16 cellular contexts compared by ENCODE assay signal in genomic region chr4:146976145-146976544, GRCh38. TPM values are rescaled to one million over a fixed set of nuclear protein-coding genes. Genes with fewer than 3 reads are reported as not detected.
A peak's percentile ranks its signal among the peaks of the same experiment; 100 is the strongest.
DNase-seq lines count a peak whose midpoint lies in the region; ATAC-seq and TF ChIP-seq lines count a peak whose summit lies in the region.
"Had no signal": no experiment of that assay in that cellular context is flagged by ENCODE, and none has a peak within 500 bp of the region (broad histone marks: within the 10 kb centered on the region; RNA-seq: fewer than 3 reads in every experiment).

No MANE protein-coding gene starts in this region.

- H3K27ac ChIP-seq in naive thymus-derived CD4-positive, alpha-beta T cell (ENCODE audit: low read depth, low read length), result no peak overlapping the region
- H3K27ac ChIP-seq in body of pancreas, result no peak overlapping the region

- H3K27me3 ChIP-seq in naive thymus-derived CD4-positive, alpha-beta T cell (ENCODE audit: control insufficient read depth in 2 of 2, insufficient read depth in 2 of 2, low read length in 2 of 2), result no peaks in the 10 kb centered on the region
- H3K27me3 ChIP-seq in body of pancreas, result no peaks in the 10 kb centered on the region

- no peaks in the 10 kb centered on the region for H3K36me3 ChIP-seq in naive thymus-derived CD4-positive, alpha-beta T cell (ENCODE audit: control insufficient read depth in 2 of 3, insufficient read depth in 3 of 3, low read length in 3 of 3)
- H3K36me3 ChIP-seq in body of pancreas (replicated peaks in 1 of 2; ENCODE audit: insufficient read depth in 1 of 2, low read depth in 2 of 2), result no peaks in the 10 kb centered on the region
- H3K36me3 ChIP-seq: HAP-1 had no signal

- POLR2A ChIA-PET in naive thymus-derived CD4-positive, alpha-beta T cell (lab: Charles Lee), result no interaction called here

- no peaks in the 10 kb centered on the region for H3K4me1 Mint-ChIP-seq in naive thymus-derived CD4-positive, alpha-beta T cell
- H3K4me1 Mint-ChIP-seq: CD4-positive, alpha-beta memory T cell had no signal

- peaks cover 0 to 26% (median 20%) of the 10 kb centered on the region in 5 donors for H3K27me3 Mint-ChIP-seq in naive thymus-derived CD4-positive, alpha-beta T cell

- TF ChIP-seq CTCF in LNCaP clone FGC (IDR thresholded peaks at IDR 0.05; ENCODE audit: control insufficient read depth, extremely low read depth, insufficient read depth) (no peak), body of pancreas (IDR thresholded peaks at IDR 0.05) (no peak)

- H3K9me3 ChIP-seq in naive thymus-derived CD4-positive, alpha-beta T cell (ENCODE audit: control insufficient read depth in 2 of 3, low read length in 3 of 3), result no peaks in the 10 kb centered on the region
- no peaks in the 10 kb centered on the region for H3K9me3 ChIP-seq in body of pancreas
- H3K9me3 ChIP-seq: HAP-1 had no signal

- in situ Hi-C loops in Caki2 (cut with HindIII; ENCODE audit: low pct_unique_long_range_greater_than_20kb, low sequenced_read_pairs), result no loop called here

- 4 to 12% methylated on average over 1 of the region's 1 CpG for WGBS in body of pancreas, 2 donors

- H3K27ac Mint-ChIP-seq in naive thymus-derived CD4-positive, alpha-beta T cell, result no peak overlapping the region
- H3K27ac Mint-ChIP-seq: CD4-positive, alpha-beta memory T cell had no signal

- ATAC-seq in naive thymus-derived CD4-positive, alpha-beta T cell, result no peak
- ATAC-seq in body of pancreas, result no peak
- ATAC-seq: Panc1 had no signal

- intact Hi-C loops in naive thymus-derived CD4-positive, alpha-beta T cell (cut with micrococcal nuclease), result no loop called here
- intact Hi-C loops in body of pancreas (cut with DNase I), result no loop called here

- H3K36me3 Mint-ChIP-seq in naive thymus-derived CD4-positive, alpha-beta T cell, result no peaks in the 10 kb centered on the region
- H3K36me3 Mint-ChIP-seq: CD4-positive, alpha-beta memory T cell had no signal

- peaks cover 0 to 1% (median 0%) of the 10 kb centered on the region in 11 donors for H3K9me3 Mint-ChIP-seq in naive thymus-derived CD4-positive, alpha-beta T cell
- H3K9me3 Mint-ChIP-seq: CD4-positive, alpha-beta memory T cell had no signal

- H3K4me1 ChIP-seq in naive thymus-derived CD4-positive, alpha-beta T cell (ENCODE audit: control insufficient read depth in 2 of 2, insufficient read depth in 2 of 2, low read length in 2 of 2), result no peaks in the 10 kb centered on the region
- H3K4me1 ChIP-seq in body of pancreas, result no peaks in the 10 kb centered on the region
- H3K4me1 ChIP-seq: HAP-1 had no signal

- CTCF ChIA-PET in naive thymus-derived CD4-positive, alpha-beta T cell (lab: Charles Lee), result no interaction called here

- DNase-seq in Caki2 (ENCODE audit: low read depth) (peak; percentile 11), LNCaP clone FGC (ENCODE audit: low read depth) (peak; percentile 97), astrocyte of the hippocampus (ENCODE audit: low read depth, low spot score) (peak; percentile 7), kidney tubule cell (ENCODE audit: low spot score) (peak; percentile 53), cerebellar nuclear complex (lab: John Stamatoyannopoulos, UW) (no peak), pons (ENCODE audit: low spot score) (no peak), body of pancreas (no peak)
- DNase-seq in naive thymus-derived CD4-positive, alpha-beta T cell, result no peak
- DNase-seq: CD4-positive, alpha-beta memory T cell; NCI-H1048; NCI-H146; NCI-H2081 treated with DMSO at 0.1 percent for 48 hours had no signal

- H3K4me3 Mint-ChIP-seq in naive thymus-derived CD4-positive, alpha-beta T cell, result no peak overlapping the region
- H3K4me3 Mint-ChIP-seq: CD4-positive, alpha-beta memory T cell had no signal

- H3K4me3 ChIP-seq in LNCaP clone FGC (ENCODE audit: low read depth, low read length) (no peak overlapping the region), body of pancreas (no peak overlapping the region)
- no peak overlapping the region for H3K4me3 ChIP-seq in naive thymus-derived CD4-positive, alpha-beta T cell (ENCODE audit: low read length)
- H3K4me3 ChIP-seq: HAP-1 had no signal

- TF ChIP-seq POLR2A in body of pancreas (IDR thresholded peaks at IDR 0.05), result no peak

RNA-seq across cellular contexts. Expression of gene TTC29, which starts 30.5 kb away (rescaled TPM):
- not detected in 2 replicates for total RNA-seq in Caki2 (2014; rRNA removed; shearing (Covaris generic); ENCODE audit: low replicate concordance)
- total RNA-seq in naive thymus-derived CD4-positive, alpha-beta T cell, result not detected
- not detected for polyA plus RNA-seq in naive thymus-derived CD4-positive, alpha-beta T cell
- total RNA-seq in body of pancreas, result not detected
- total RNA-seq: A172; CD4-positive, alpha-beta memory T cell had no signal
- polyA plus RNA-seq: BJ; CD4-positive, alpha-beta memory T cell had no signal

Comparison
In these comparisons a context has a peak if more than half of its experiments do, and no peak if none do; other contexts are left out.
1. DNase-seq: peak in Caki2 (single experiment), LNCaP clone FGC (single experiment), astrocyte of the hippocampus (single experiment) and kidney tubule cell (single experiment); none in cerebellar nuclear complex (0 of 2), pons (single experiment), naive thymus-derived CD4-positive, alpha-beta T cell (0 of 9) and body of pancreas (0 of 4).